In the genomic region with DNA sequence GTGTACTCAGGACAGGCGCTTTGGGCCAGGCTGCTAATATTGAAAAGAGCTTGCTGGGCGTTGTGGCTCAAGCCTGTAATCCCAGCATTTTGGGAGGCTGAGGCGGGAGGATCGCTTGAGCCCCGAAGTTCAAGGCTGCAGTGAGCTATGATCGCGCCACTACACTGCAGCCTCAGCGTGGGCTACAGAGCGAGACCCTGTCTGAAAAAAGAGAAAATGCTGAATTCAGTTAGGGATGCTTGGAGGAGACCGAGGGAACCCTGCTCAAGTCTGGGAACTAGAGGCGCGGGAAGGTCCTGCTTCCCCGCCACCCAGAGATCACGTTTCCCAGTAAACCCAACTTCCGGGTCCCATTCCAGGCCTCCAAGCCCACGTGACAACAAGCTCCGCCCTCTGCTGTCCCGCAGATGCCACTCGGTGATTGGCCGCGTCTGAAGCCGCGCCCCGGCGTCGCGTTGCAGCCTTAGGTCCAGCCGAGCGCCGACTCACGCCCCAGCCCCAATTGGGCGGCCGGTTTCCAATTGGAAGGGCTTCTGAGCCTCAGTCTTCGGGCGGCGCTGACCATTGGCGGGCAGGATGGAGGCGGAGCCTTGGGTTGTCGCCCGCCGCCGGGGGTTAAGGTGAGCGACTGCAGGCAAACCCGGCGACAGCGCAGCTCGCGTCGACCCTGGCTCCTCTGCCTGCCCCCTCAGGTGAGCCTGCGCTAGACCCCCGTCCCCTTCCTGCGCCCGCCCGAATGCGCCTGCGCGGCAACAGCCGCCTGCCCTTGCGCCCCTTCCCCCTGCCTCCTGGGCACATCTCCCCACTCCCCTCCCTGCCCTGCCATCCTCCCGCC, we compare ENCODE assay signal across 8 cellular contexts. TPM values are rescaled to one million over a fixed set of nuclear protein-coding genes. Genes with fewer than 3 reads are reported as not detected.
A peak's percentile ranks its signal among the peaks of the same experiment; 100 is the strongest.
DNase-seq lines count a peak whose midpoint lies in the region; ATAC-seq and TF ChIP-seq lines count a peak whose summit lies in the region.

A gene with protein sequence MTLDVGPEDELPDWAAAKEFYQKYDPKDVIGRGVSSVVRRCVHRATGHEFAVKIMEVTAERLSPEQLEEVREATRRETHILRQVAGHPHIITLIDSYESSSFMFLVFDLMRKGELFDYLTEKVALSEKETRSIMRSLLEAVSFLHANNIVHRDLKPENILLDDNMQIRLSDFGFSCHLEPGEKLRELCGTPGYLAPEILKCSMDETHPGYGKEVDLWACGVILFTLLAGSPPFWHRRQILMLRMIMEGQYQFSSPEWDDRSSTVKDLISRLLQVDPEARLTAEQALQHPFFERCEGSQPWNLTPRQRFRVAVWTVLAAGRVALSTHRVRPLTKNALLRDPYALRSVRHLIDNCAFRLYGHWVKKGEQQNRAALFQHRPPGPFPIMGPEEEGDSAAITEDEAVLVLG (plus strand): TSS at position 627 of the 835 bp plus-strand sequence. CDS start 396 bp downstream, outside the sequence.

- H3K27me3 ChIP-seq in H7 (ENCODE audit: control insufficient read depth, insufficient read depth, low read length) = no peaks in the 10 kb centered on the region

- H3K27ac Mint-ChIP-seq in natural killer cell = peak within 1 kb of the TSS; percentile 90 to 93

- H3K4me3 ChIP-seq in H7 (ENCODE audit: insufficient read depth, low read depth, low read length) = peak within 1 kb of the TSS; percentile 72

- peak within 1 kb of the TSS; percentile 95 for H3K4me3 Mint-ChIP-seq in natural killer cell

- TF ChIP-seq CTCF in natural killer cell (IDR thresholded peaks at IDR 0.05) = no peak

- peak; percentile 94 to 98 (median 95) for ATAC-seq in natural killer cell

- peaks cover 6% of the 10 kb centered on the region for H3K36me3 ChIP-seq in H7 (replicated peaks; ENCODE audit: control insufficient read depth, insufficient read depth, low read length)

- H3K4me1 Mint-ChIP-seq in natural killer cell = peaks cover 34 to 45% of the 10 kb centered on the region in 2 donors

- no peaks in the 10 kb centered on the region for H3K9me3 Mint-ChIP-seq in natural killer cell

- no peaks in the 10 kb centered on the region for H3K36me3 Mint-ChIP-seq in natural killer cell

- intact Hi-C loops in natural killer cell (cut with micrococcal nuclease) = loop anchor here (1.0 to 5.0 kb wide), 5 partner anchors 15 to 174 kb away; a partner anchor contains a TSS

- peak; percentile 100 for DNase-seq in ELF-1 (ENCODE audit: low read depth, low spot score)
- DNase-seq in H7 = peak; percentile 99
- DNase-seq in M059J (ENCODE audit: low read depth) = peak; percentile 99
- DNase-seq in SHP77 (lab: John Stamatoyannopoulos, UW) = peak; percentile 99 to 100
- DNase-seq in activated effector memory CD4-positive, alpha-beta T cell treated with Interleukin-2 at 50 U/mL for 16 hours = peak; percentile 96
- peak; percentile 98 for DNase-seq in fibroblast of peridontal ligament (ENCODE audit: extremely low read depth)
- DNase-seq in natural killer cell = peak; percentile 94
- peak; percentile 97 for DNase-seq in stimulated activated naive CD4-positive, alpha-beta T cell treated with Interleukin-2 at 50 U/mL for 16 hours (lab: John Stamatoyannopoulos, UW)

- no peaks in the 10 kb centered on the region for H3K27me3 Mint-ChIP-seq in natural killer cell (ENCODE audit: low read depth in 2 of 2)

RNA-seq across cellular contexts. Expression of the gene that starts here (rescaled TPM):
- 27.0 and 32.0 TPM in 2 replicates for total RNA-seq in H7 (2014; rRNA removed; shearing (Covaris generic))
- total RNA-seq in M059J (2014; rRNA removed; shearing (Covaris generic)) = 39.6 and 57.4 TPM in 2 replicates
- 10 to 100 TPM; 50.5 to 86.1 (median 64.8) TPM for total RNA-seq in natural killer cell

Comparison
In these comparisons a context has a peak if more than half of its experiments do, and no peak if none do; other contexts are left out.
1. Peak in every context shown above with its lines: DNase-seq, ATAC-seq and H3K4me3 ChIP-seq.